ENCODE assay signal across 12 cellular contexts in genomic region chr10:104259999-104260774, GRCh38. TPM values are rescaled to one million over a fixed set of nuclear protein-coding genes. Genes with fewer than 3 reads are reported as not detected.
DNase-seq lines count a peak whose midpoint lies in the region; ATAC-seq and TF ChIP-seq lines count a peak whose summit lies in the region.
"Had no signal": no experiment of that assay in that cellular context is flagged by ENCODE, and none has a peak within 500 bp of the region (broad histone marks: within the 10 kb centered on the region; RNA-seq: fewer than 3 reads in every experiment).

No MANE protein-coding gene starts in this region.

- TF ChIP-seq POLR2A in gastroesophageal sphincter (IDR thresholded peaks at IDR 0.05), result no peak

- H3K4me2 ChIP-seq in skeletal muscle satellite cell (ENCODE audit: low read length), result peak overlapping the region; percentile 57
- H3K4me2 ChIP-seq: neural progenitor cell had no signal

- TF ChIP-seq EP300 in gastroesophageal sphincter (IDR thresholded peaks at IDR 0.05), result no peak

- peak; percentile 4 for ATAC-seq in HG03442 (IDR thresholded peaks at IDR 0.05; ENCODE audit: unreplicated experiment)
- ATAC-seq in gastroesophageal sphincter, result no peak

- H3K4me1 ChIP-seq in gastroesophageal sphincter, result peaks cover 9 to 77% (median 39%) of the 10 kb centered on the region in 3 donors
- peaks cover 58% of the 10 kb centered on the region for H3K4me1 ChIP-seq in skeletal muscle satellite cell (ENCODE audit: control insufficient read depth, insufficient read depth, low read length)

- peak overlapping the region; percentile 23 to 77 (median 76) for H3K27ac ChIP-seq in gastroesophageal sphincter
- H3K27ac ChIP-seq: neural progenitor cell, SJSA1 had no signal

- no peaks in the 10 kb centered on the region for H3K9me3 Mint-ChIP-seq in activated naive CD8-positive, alpha-beta T cell treated with anti-CD3 and anti-CD28 coated beads for 36 hours
- H3K9me3 Mint-ChIP-seq: neural progenitor cell had no signal

- H3K27me3 ChIP-seq in gastroesophageal sphincter (no peaks in the 10 kb centered on the region), skeletal muscle satellite cell (ENCODE audit: control insufficient read depth, insufficient read depth, low read length) (no peaks in the 10 kb centered on the region)
- H3K27me3 ChIP-seq: SJSA1 had no signal

- no peak for TF ChIP-seq CTCF in gastroesophageal sphincter (IDR thresholded peaks at IDR 0.05)

- WGBS in gastroesophageal sphincter (ENCODE audit: low coverage in 1 of 2), 2 donors, result 57 to 58% methylated on average over 5 to 6 of the region's 6 CpGs

- no peak for DNase-seq in activated naive CD8-positive, alpha-beta T cell treated with anti-CD3 and anti-CD28 coated beads for 36 hours
- no peak for DNase-seq in GDM1 (lab: John Stamatoyannopoulos, UW)
- DNase-seq in SIG-M5 treated with dmso at 0.1 percent for 504 hours (lab: John Stamatoyannopoulos, UW; ENCODE audit: unreplicated experiment), result no peak
- no peak for DNase-seq in NCI-H446 treated with DMSO at 0.1 percent for 48 hours (lab: John Stamatoyannopoulos, UW)
- DNase-seq in DMS53 treated with DMSO at 0.1 percent for 48 hours (lab: John Stamatoyannopoulos, UW; ENCODE audit: unreplicated experiment), result no peak
- DNase-seq: cortex of kidney, GOT3 had no signal

- H3K9ac ChIP-seq in skeletal muscle satellite cell (ENCODE audit: low read depth, low read length), result peak overlapping the region; percentile 44
- H3K9ac ChIP-seq: neural progenitor cell had no signal

- peaks cover 71% of the 10 kb centered on the region for H3K4me1 Mint-ChIP-seq in activated naive CD8-positive, alpha-beta T cell treated with anti-CD3 and anti-CD28 coated beads for 36 hours

- H3K36me3 ChIP-seq in gastroesophageal sphincter (peaks cover 4 to 72% of the 10 kb centered on the region in 2 donors), skeletal muscle satellite cell (ENCODE audit: insufficient read depth, low read length) (peaks cover 82% of the 10 kb centered on the region)
- H3K36me3 ChIP-seq: neural progenitor cell had no signal

- peaks cover 64% of the 10 kb centered on the region for H3K36me3 Mint-ChIP-seq in activated naive CD8-positive, alpha-beta T cell treated with anti-CD3 and anti-CD28 coated beads for 36 hours

- peak overlapping the region; percentile 69 for H3K4me3 Mint-ChIP-seq in activated naive CD8-positive, alpha-beta T cell treated with anti-CD3 and anti-CD28 coated beads for 36 hours
- H3K4me3 Mint-ChIP-seq: neural progenitor cell had no signal

- no peak overlapping the region for H3K4me3 ChIP-seq in gastroesophageal sphincter
- H3K4me3 ChIP-seq in skeletal muscle satellite cell (ENCODE audit: low read length), result peak overlapping the region; percentile 14
- H3K4me3 ChIP-seq: neural progenitor cell, SJSA1 had no signal

- no peaks in the 10 kb centered on the region for H3K27me3 Mint-ChIP-seq in activated naive CD8-positive, alpha-beta T cell treated with anti-CD3 and anti-CD28 coated beads for 36 hours

- no peaks in the 10 kb centered on the region for H3K9me3 ChIP-seq in gastroesophageal sphincter
- no peaks in the 10 kb centered on the region for H3K9me3 ChIP-seq in skeletal muscle satellite cell (replicated peaks; ENCODE audit: low read length)
- H3K9me3 ChIP-seq: SJSA1 had no signal

- H3K27ac Mint-ChIP-seq in activated naive CD8-positive, alpha-beta T cell treated with anti-CD3 and anti-CD28 coated beads for 36 hours, result peak overlapping the region; percentile 92
- H3K27ac Mint-ChIP-seq: neural progenitor cell had no signal

RNA-seq across cellular contexts. Expression of gene GSTO1, which starts 5.5 kb away (rescaled TPM):
- total RNA-seq in activated naive CD8-positive, alpha-beta T cell treated with anti-CD3 and anti-CD28 coated beads for 36 hours, result 100 to 1,000 TPM; 148 to 153 TPM
- 100 to 1,000 TPM; 124 to 153 (median 149) TPM for total RNA-seq in gastroesophageal sphincter
- total RNA-seq in skeletal muscle satellite cell (2012; rRNA removed), result 458 and 496 TPM in 2 replicates

RNA-seq across cellular contexts. Expression of gene GSTO2, which starts 8.8 kb away (rescaled TPM):
- total RNA-seq in activated naive CD8-positive, alpha-beta T cell treated with anti-CD3 and anti-CD28 coated beads for 36 hours, result 1 to 10 TPM; 1.5 to 2.5 TPM
- 1 to 10 TPM in 1 of 4 donors, under 1 TPM in 3; 0.15 to 1.3 (median 0.21) TPM for total RNA-seq in gastroesophageal sphincter
- total RNA-seq in skeletal muscle satellite cell (2012; rRNA removed), result 0.66 and 1.8 TPM in 2 replicates

RNA-seq across cellular contexts. Expression of gene CFAP43, which starts 28.0 kb away (rescaled TPM):
- total RNA-seq in activated naive CD8-positive, alpha-beta T cell treated with anti-CD3 and anti-CD28 coated beads for 36 hours, result not detected
- under 1 TPM in 3 of 4 donors, not detected in 1; 0.16 to 0.45 (median 0.40) TPM for total RNA-seq in gastroesophageal sphincter
- 0.25 TPM in 1 of 2 replicates, not detected in the other for total RNA-seq in skeletal muscle satellite cell (2012; rRNA removed)
